8 cellular contexts compared by ENCODE assay signal in the genomic region with DNA sequence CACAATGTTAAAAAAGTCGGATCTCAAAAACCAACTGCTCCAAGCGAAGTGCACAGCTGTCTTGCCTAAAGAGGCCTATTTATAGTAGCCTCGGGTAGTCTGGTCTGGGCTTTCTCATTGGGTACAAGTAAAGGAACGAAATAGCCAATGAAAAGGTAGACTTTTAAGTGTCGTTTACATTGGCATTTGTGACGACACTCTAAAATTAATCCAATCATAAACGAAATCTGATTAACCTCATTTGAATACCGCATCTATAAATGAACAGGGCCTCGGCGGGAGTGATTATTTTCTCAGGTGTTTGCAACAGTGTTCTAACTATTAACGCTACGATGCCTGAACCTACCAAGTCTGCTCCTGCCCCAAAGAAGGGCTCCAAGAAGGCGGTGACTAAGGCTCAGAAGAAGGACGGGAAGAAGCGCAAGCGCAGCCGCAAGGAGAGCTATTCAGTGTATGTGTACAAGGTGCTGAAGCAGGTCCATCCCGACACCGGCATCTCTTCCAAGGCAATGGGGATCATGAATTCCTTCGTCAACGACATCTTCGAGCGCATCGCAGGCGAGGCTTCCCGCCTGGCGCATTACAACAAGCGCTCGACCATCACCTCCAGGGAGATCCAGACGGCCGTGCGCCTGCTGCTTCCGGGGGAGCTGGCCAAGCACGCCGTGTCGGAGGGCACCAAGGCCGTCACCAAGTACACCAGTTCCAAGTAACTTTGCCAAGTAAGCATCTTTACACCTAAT.
DNase-seq lines count a peak whose midpoint lies in the region; ATAC-seq, FAIRE-seq and TF ChIP-seq lines count a peak whose summit lies in the region.

No MANE protein-coding gene starts in this region.

- peak overlapping the region; percentile 81 for H3K4me2 ChIP-seq in Loucy (ENCODE audit: low read depth, low read length, poor library complexity, severe bottlenecking)

- peak overlapping the region; percentile 98 for H3K9ac ChIP-seq in Loucy (ENCODE audit: low read depth, low read length, poor library complexity, severe bottlenecking)

- peak overlapping the region; percentile 98 for H3K27ac Mint-ChIP-seq in nephron progenitor cell
- H3K27ac Mint-ChIP-seq in stimulated activated naive CD8-positive, alpha-beta T cell treated with anti-CD3 and anti-CD28 coated beads, Interleukin-15, amount 100 ng/mL, for 72 hours, result peak overlapping the region; percentile 99 to 100

- H3K36me3 ChIP-seq in Loucy (ENCODE audit: insufficient read depth, low read length), result no peaks in the 10 kb centered on the region

- H3F3A ChIP-seq in Loucy (ENCODE audit: low read depth), result peaks cover 19% of the 10 kb centered on the region

- TF ChIP-seq POLR2A in H54 (IDR thresholded peaks at IDR 0.05; ENCODE audit: low read depth, low read length) (peak; percentile 83), Raji (IDR thresholded peaks at IDR 0.05; ENCODE audit: insufficient read depth, low read depth, low read length) (peak; percentile 88)

- no peaks in the 10 kb centered on the region for H3K27me3 ChIP-seq in Loucy (ENCODE audit: insufficient read depth, low read length, poor library complexity, severe bottlenecking)

- H2AFZ ChIP-seq in Loucy (ENCODE audit: low read length), result no peak overlapping the region

- FAIRE-seq in H54 (lab: Jason Lieb, UNC), result peak; percentile 87

- H3K4me3 ChIP-seq in Loucy (ENCODE audit: low read length, poor library complexity, severe bottlenecking) (peak overlapping the region; percentile 87), fibroblast of villous mesenchyme (ENCODE audit: low read depth, low read length) (peak overlapping the region; percentile 88)

- peaks cover 40% of the 10 kb centered on the region for H3K4me1 Mint-ChIP-seq in nephron progenitor cell
- H3K4me1 Mint-ChIP-seq in stimulated activated naive CD8-positive, alpha-beta T cell treated with anti-CD3 and anti-CD28 coated beads, Interleukin-15, amount 100 ng/mL, for 72 hours, result peaks cover 66% of the 10 kb centered on the region

- no peaks in the 10 kb centered on the region for H3K36me3 Mint-ChIP-seq in nephron progenitor cell (ENCODE audit: low read depth)

- DNase-seq in EL, result peak; percentile 98
- peak; percentile 59 for DNase-seq in H54 (ENCODE audit: insufficient read length, low spot score)
- DNase-seq in activated gamma-delta T cell treated with Interleukin-2 at 50 U/mL for 16 hours, result peak; percentile 82
- DNase-seq in fibroblast of villous mesenchyme (ENCODE audit: low read depth), result peak; percentile 99
- peak; percentile 66 for DNase-seq in nephron progenitor cell
- DNase-seq in stimulated activated naive CD8-positive, alpha-beta T cell treated with anti-CD3 and anti-CD28 coated beads, Interleukin-15, amount 100 ng/mL, for 72 hours, result peak; percentile 91 to 94

- H4K20me1 ChIP-seq in Loucy (ENCODE audit: insufficient read depth, low read length, poor library complexity, severe bottlenecking), result peaks cover 4% of the 10 kb centered on the region

- peak; percentile 68 for ATAC-seq in stimulated activated naive CD8-positive, alpha-beta T cell treated with anti-CD3 and anti-CD28 coated beads, Interleukin-15, amount 100 ng/mL, for 72 hours

- H3K4me1 ChIP-seq in Loucy (ENCODE audit: insufficient read depth, low read length, poor library complexity, severe bottlenecking), result peaks cover 20% of the 10 kb centered on the region

- no peaks in the 10 kb centered on the region for H3K9me3 Mint-ChIP-seq in nephron progenitor cell
- H3K9me3 Mint-ChIP-seq in stimulated activated naive CD8-positive, alpha-beta T cell treated with anti-CD3 and anti-CD28 coated beads, Interleukin-15, amount 100 ng/mL, for 72 hours, result no peaks in the 10 kb centered on the region

- H3K27me3 Mint-ChIP-seq in nephron progenitor cell (ENCODE audit: low read depth, poor library complexity), result peaks cover 4% of the 10 kb centered on the region
- H3K27me3 Mint-ChIP-seq in stimulated activated naive CD8-positive, alpha-beta T cell treated with anti-CD3 and anti-CD28 coated beads, Interleukin-15, amount 100 ng/mL, for 72 hours, result no peaks in the 10 kb centered on the region

- H3K9me3 ChIP-seq in Loucy (ENCODE audit: insufficient read depth, low read depth, low read length), result no peaks in the 10 kb centered on the region

- H3K4me3 Mint-ChIP-seq in nephron progenitor cell, result peak overlapping the region; percentile 98
- peak overlapping the region; percentile 87 to 92 for H3K4me3 Mint-ChIP-seq in stimulated activated naive CD8-positive, alpha-beta T cell treated with anti-CD3 and anti-CD28 coated beads, Interleukin-15, amount 100 ng/mL, for 72 hours

- H3K79me2 ChIP-seq in Loucy (ENCODE audit: insufficient read depth, low read length), result peaks cover 31% of the 10 kb centered on the region

- no peak for TF ChIP-seq CTCF in Loucy (conservative IDR thresholded peaks at IDR 0.05; ENCODE audit: low read length)
- TF ChIP-seq CTCF in fibroblast of villous mesenchyme (IDR thresholded peaks at IDR 0.05; ENCODE audit: insufficient read depth, low read depth, low read length), result no peak
- TF ChIP-seq CTCF in nephron progenitor cell (IDR thresholded peaks at IDR 0.05), result no peak

- H3K9me2 ChIP-seq in Loucy (replicated peaks; ENCODE audit: low read depth, low read length), result no peaks in the 10 kb centered on the region

Comparison
In these comparisons a context has a peak if more than half of its experiments do, and no peak if none do; other contexts are left out.
1. Peak in every context shown above with its lines: DNase-seq, ATAC-seq and H3K4me3 ChIP-seq.